In genomic region chr2:199379251-199379650, GRCh38 we compare ENCODE assay signal across 14 cellular contexts.
A peak's percentile ranks its signal among the peaks of the same experiment; 100 is the strongest.
DNase-seq lines count a peak whose midpoint lies in the region; FAIRE-seq and TF ChIP-seq lines count a peak whose summit lies in the region.
"Had no signal": no experiment of that assay in that cellular context is flagged by ENCODE, and none has a peak within 500 bp of the region (broad histone marks: within the 10 kb centered on the region; RNA-seq: fewer than 3 reads in every experiment).

No MANE protein-coding gene starts in this region.

- H3K4me3 Mint-ChIP-seq in MCF 10A (ENCODE audit: unreplicated experiment) = no peak overlapping the region
- H3K4me3 Mint-ChIP-seq: activated naive CD8-positive, alpha-beta T cell treated with anti-CD3 and anti-CD28 coated beads, Interleukin-2, amount 10 ng/mL, durations not matched to agents 7 days and 5 days; effector memory CD8-positive, alpha-beta T cell; GM23338 had no signal

- H3K4me2 ChIP-seq in OCI-LY1 (ENCODE audit: low read length) = no peak overlapping the region
- H3K4me2 ChIP-seq: GM23338 had no signal

- no peak for FAIRE-seq in urothelium cell line (lab: Jason Lieb, UNC)

- peaks cover 11% of the 10 kb centered on the region for H3K4me1 Mint-ChIP-seq in MCF 10A (ENCODE audit: insufficient read depth, unreplicated experiment)

- H3K9me3 ChIP-seq in breast epithelium (no peaks in the 10 kb centered on the region), OCI-LY1 (ENCODE audit: low read length) (no peaks in the 10 kb centered on the region)
- H3K9me3 ChIP-seq: thoracic aorta had no signal

- H3K9ac ChIP-seq in OCI-LY1 (ENCODE audit: low read length) = no peak overlapping the region

- H2AFZ ChIP-seq in OCI-LY1 (ENCODE audit: low read length) = no peak overlapping the region
- H2AFZ ChIP-seq: GM23338 had no signal

- H3K27me3 ChIP-seq in breast epithelium (no peaks in the 10 kb centered on the region), OCI-LY1 (ENCODE audit: insufficient read depth, low read length) (no peaks in the 10 kb centered on the region)

- POLR2A ChIA-PET in MCF 10A (lab: Yijun Ruan, JAX) = no interaction called here

- H4K20me1 ChIP-seq in OCI-LY1 (ENCODE audit: insufficient read depth, low read length) = no peaks in the 10 kb centered on the region

- H3K4me3 ChIP-seq in breast epithelium (no peak overlapping the region), OCI-LY1 (ENCODE audit: low read depth, low read length, poor library complexity, severe bottlenecking) (no peak overlapping the region)
- H3K4me3 ChIP-seq: GM23338, thoracic aorta had no signal

- no peaks in the 10 kb centered on the region for H3K79me2 ChIP-seq in OCI-LY1 (ENCODE audit: insufficient read depth, low read length)

- no peaks in the 10 kb centered on the region for H3K9me2 ChIP-seq in OCI-LY1 (ENCODE audit: low read depth, low read length)

- H3K27ac Mint-ChIP-seq in MCF 10A (ENCODE audit: low read depth, unreplicated experiment) = no peak overlapping the region
- H3K27ac Mint-ChIP-seq: activated naive CD8-positive, alpha-beta T cell treated with anti-CD3 and anti-CD28 coated beads, Interleukin-2, amount 10 ng/mL, durations not matched to agents 7 days and 5 days; effector memory CD8-positive, alpha-beta T cell; GM23338 had no signal

- CTCF ChIA-PET in MCF 10A (lab: Yijun Ruan, JAX) = interaction anchor here (0.6 to 1.6 kb wide), 2 partner anchors 18 to 109 kb away, joined by 3 to 4 read pairs; no protein-coding TSS in a partner anchor

- H3F3A ChIP-seq in OCI-LY1 (ENCODE audit: insufficient read depth, low read length) = no peaks in the 10 kb centered on the region

- H3K9me3 Mint-ChIP-seq in MCF 10A (ENCODE audit: unreplicated experiment) = no peaks in the 10 kb centered on the region
- H3K9me3 Mint-ChIP-seq: activated naive CD8-positive, alpha-beta T cell treated with anti-CD3 and anti-CD28 coated beads, Interleukin-2, amount 10 ng/mL, durations not matched to agents 7 days and 5 days; effector memory CD8-positive, alpha-beta T cell; GM23338 had no signal

- TF ChIP-seq POLR2A in breast epithelium (IDR thresholded peaks at IDR 0.05) = no peak

- no peak for TF ChIP-seq CTCF in MCF 10A (IDR thresholded peaks at IDR 0.05; ENCODE audit: unreplicated experiment)
- TF ChIP-seq CTCF in breast epithelium (IDR thresholded peaks at IDR 0.05) = no peak
- TF ChIP-seq CTCF in OCI-LY1 (IDR thresholded peaks at IDR 0.05; ENCODE audit: low read length) = no peak

- H3K27ac ChIP-seq in breast epithelium (no peak overlapping the region), OCI-LY1 (ENCODE audit: low read depth, low read length, poor library complexity, severe bottlenecking) (peak overlapping the region; percentile 25)
- H3K27ac ChIP-seq: thoracic aorta had no signal

- H3K4me1 ChIP-seq in breast epithelium = no peaks in the 10 kb centered on the region
- H3K4me1 ChIP-seq in OCI-LY1 (ENCODE audit: insufficient read depth, low read length, severe bottlenecking) = peaks cover 71% of the 10 kb centered on the region

- H3K36me3 Mint-ChIP-seq in MCF 10A (ENCODE audit: insufficient read depth, unreplicated experiment) = peaks cover 15% of the 10 kb centered on the region
- H3K36me3 Mint-ChIP-seq: activated naive CD8-positive, alpha-beta T cell treated with anti-CD3 and anti-CD28 coated beads, Interleukin-2, amount 10 ng/mL, durations not matched to agents 7 days and 5 days had no signal

- DNase-seq in MCF 10A (ENCODE audit: unreplicated experiment) = peak; percentile 61
- DNase-seq in breast epithelium (ENCODE audit: low spot score in 2 of 2) = no peak
- DNase-seq in fibroblast of gingiva (ENCODE audit: low read depth) = peak; percentile 38
- DNase-seq in urothelium cell line (ENCODE audit: low spot score) = peak; percentile 26
- DNase-seq in posterior vena cava (ENCODE audit: low spot score) = no peak
- no peak for DNase-seq in HT-29 (ENCODE audit: low spot score)
- DNase-seq in activated CD4-positive, alpha-beta T cell treated with anti-CD3 and anti-CD28 coated beads, Interleukin-2, amount 50 U/mL, for 1 hour = no peak
- DNase-seq: activated naive CD8-positive, alpha-beta T cell treated with anti-CD3 and anti-CD28 coated beads, Interleukin-2, amount 10 ng/mL, durations not matched to agents 7 days and 5 days; effector memory CD8-positive, alpha-beta T cell; NK-92 treated with Interleukin-12 subunit alpha and Interleukin-12 subunit beta, amount 100 ng/mL, for 24 hours; T-helper 2 cell had no signal

- H3K36me3 ChIP-seq in breast epithelium = no peaks in the 10 kb centered on the region
- peaks cover 88% of the 10 kb centered on the region for H3K36me3 ChIP-seq in OCI-LY1 (ENCODE audit: insufficient read depth, low read length)

- intact Hi-C loops in MCF 10A (cut with micrococcal nuclease) (no loop called here), breast epithelium (cut with DNase I; ENCODE audit: low total_unique reads) (no loop called here), posterior vena cava (cut with DNase I) (no loop called here)

- no TSS peak for BruUV-seq in MCF 10A (replicated peaks; lab: Mats Ljungman, UMichigan)

- H3K27me3 Mint-ChIP-seq in MCF 10A (ENCODE audit: insufficient read depth, unreplicated experiment) = no peaks in the 10 kb centered on the region
- H3K27me3 Mint-ChIP-seq: effector memory CD8-positive, alpha-beta T cell had no signal

Comparison
In these comparisons a context has a peak if more than half of its experiments do, and no peak if none do; other contexts are left out.
1. DNase-seq: peak in MCF 10A (single experiment), fibroblast of gingiva (single experiment) and urothelium cell line (single experiment); none in breast epithelium (0 of 2), posterior vena cava (single experiment), HT-29 (single experiment) and activated CD4-positive, alpha-beta T cell treated with anti-CD3 and anti-CD28 coated beads, Interleukin-2, amount 50 U/mL, for 1 hour (single experiment).